ENCODE assay signal across 8 cellular contexts in the genomic region with DNA sequence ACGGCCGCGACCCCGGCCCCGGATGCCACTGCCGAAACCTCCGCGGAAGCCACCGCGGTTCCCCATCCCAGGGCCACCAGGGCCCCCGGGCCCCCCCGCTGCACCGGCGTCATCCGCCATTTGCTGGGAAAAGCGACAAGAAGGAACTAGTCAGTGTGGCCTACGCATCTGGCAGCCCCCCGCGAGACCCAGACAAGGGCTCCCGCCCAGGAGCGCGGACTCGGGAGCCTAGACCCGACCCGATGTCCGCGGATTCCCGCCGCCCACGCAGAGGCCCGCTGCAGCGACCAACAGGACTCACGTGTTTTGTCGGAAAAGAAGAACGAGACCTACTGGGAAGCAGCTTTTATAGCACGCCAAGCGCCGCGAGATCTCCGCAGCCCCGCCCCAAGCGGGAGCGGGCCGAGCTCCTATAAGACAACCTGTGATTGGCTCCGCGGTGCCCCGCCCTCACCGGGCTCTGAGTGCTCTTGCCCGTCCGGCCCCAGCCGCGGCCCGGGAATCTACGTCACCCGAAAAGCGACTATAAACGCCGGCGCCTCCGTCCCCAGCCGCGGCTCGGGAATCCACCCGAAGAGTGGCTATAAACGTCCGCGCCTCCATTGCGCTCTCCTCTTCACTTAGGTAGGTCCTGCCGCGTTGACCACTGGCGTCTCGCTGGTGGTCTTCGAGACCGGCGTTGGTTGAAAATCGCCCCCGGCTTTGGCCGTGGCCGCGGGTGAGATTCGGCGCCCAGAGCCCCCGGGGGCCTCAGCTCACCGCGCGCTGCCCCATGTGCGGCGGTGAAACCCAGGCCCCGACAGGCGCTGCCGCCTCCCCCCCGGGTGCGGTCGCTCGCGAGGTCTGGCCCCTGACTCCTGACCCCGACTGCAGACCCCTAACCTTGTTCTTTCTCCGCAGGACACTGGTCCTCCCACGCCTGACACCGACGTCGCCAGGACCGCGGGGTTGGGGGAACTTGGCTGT. TPM values are rescaled to one million over a fixed set of nuclear protein-coding genes. Genes with fewer than 3 reads are reported as not detected.
DNase-seq lines count a peak whose midpoint lies in the region; ATAC-seq and TF ChIP-seq lines count a peak whose summit lies in the region.

A gene (minus strand): TSS at position 321 of the 966 bp plus-strand sequence. CDS start 201 bp downstream, at position 120.

- H3K27me3 ChIP-seq in SK-N-SH (ENCODE audit: insufficient read depth) (no peaks in the 10 kb centered on the region), gastroesophageal sphincter (no peaks in the 10 kb centered on the region), suprapubic skin (no peaks in the 10 kb centered on the region)

- H3K4me3 ChIP-seq in SK-N-SH (ENCODE audit: low read depth in 2 of 2, low read length in 1 of 2) (peak within 1 kb of the TSS; percentile 86 to 98), gastroesophageal sphincter (peak within 1 kb of the TSS; percentile 50 to 93), suprapubic skin (peak within 1 kb of the TSS; percentile 98)

- no peak within 1 kb of the TSS; the same call in 1 of the 2 replicates for H2AFZ ChIP-seq in SK-N-SH (ENCODE audit: low read depth)

- H3K79me2 ChIP-seq in SK-N-SH (ENCODE audit: insufficient read depth), result peaks cover 68% of the 10 kb centered on the region

- WGBS in SK-N-SH (ENCODE audit: low lambda C conversion rate), result under 1% methylated on average over 31 of the region's 104 CpGs
- WGBS in gastroesophageal sphincter (ENCODE audit: low coverage in 1 of 2), 2 donors, result 0% methylated on average over 24 of the region's 104 CpGs; no CpG with 5 or more reads in 1 of the 2 donors
- WGBS in suprapubic skin, result 0% methylated on average over 34 of the region's 104 CpGs

- CTCF ChIA-PET in SK-N-SH (lab: Yijun Ruan, JAX), result interaction anchor here (0.6 to 2.8 kb wide), 7 partner anchors 10 to 176 kb away, joined by 3 to 12 read pairs (median 4); no protein-coding TSS in a partner anchor

- TF ChIP-seq EP300 in SK-N-SH (IDR thresholded peaks at IDR 0.05; ENCODE audit: borderline replicate concordance in 1 of 2, low read depth in 1 of 2, low read length in 1 of 2), result peak; percentile 16 to 27; a peak in 1 of 4 replicates
- no peak for TF ChIP-seq EP300 in gastroesophageal sphincter (IDR thresholded peaks at IDR 0.05)
- no peak for TF ChIP-seq EP300 in suprapubic skin (IDR thresholded peaks at IDR 0.05)

- no peaks in the 10 kb centered on the region for H3K9me2 ChIP-seq in SK-N-SH

- no peaks in the 10 kb centered on the region for H3K9me3 ChIP-seq in SK-N-SH
- H3K9me3 ChIP-seq in gastroesophageal sphincter, result no peaks in the 10 kb centered on the region
- no peaks in the 10 kb centered on the region for H3K9me3 ChIP-seq in suprapubic skin

- POLR2A ChIA-PET in SK-N-SH (lab: Yijun Ruan, JAX), result interaction anchor here (0.6 to 2.0 kb wide), 36 partner anchors 10 to 544 kb away, joined by 3 to 17 read pairs (median 4); a partner anchor contains a TSS

- peaks cover 38% of the 10 kb centered on the region for H4K20me1 ChIP-seq in SK-N-SH (ENCODE audit: insufficient read depth)

- peak within 1 kb of the TSS; percentile 92 for H3K9ac ChIP-seq in SK-N-SH

- H3K4me1 ChIP-seq in SK-N-SH (ENCODE audit: control insufficient read depth in 1 of 2, insufficient read depth in 2 of 2, low read depth in 1 of 2, low read length in 1 of 2), result peaks cover 0 to 41% of the 10 kb centered on the region in 2 experiments; a peak in 1 of 4 replicates
- H3K4me1 ChIP-seq in gastroesophageal sphincter, result peaks cover 0 to 54% (median 21%) of the 10 kb centered on the region in 3 donors
- H3K4me1 ChIP-seq in suprapubic skin, result peaks cover 46% of the 10 kb centered on the region

- H3K27ac ChIP-seq in SK-N-SH (ENCODE audit: low read depth in 2 of 2, low read length in 1 of 2), result peak within 1 kb of the TSS; percentile 76 to 90
- peak within 1 kb of the TSS; percentile 85 to 99 (median 98) for H3K27ac ChIP-seq in gastroesophageal sphincter
- peak within 1 kb of the TSS; percentile 96 for H3K27ac ChIP-seq in suprapubic skin

- TF ChIP-seq RAD21 in SK-N-SH (IDR thresholded peaks at IDR 0.05; ENCODE audit: low read length), result no peak

- DNase-seq in GM04503 (ENCODE audit: low read depth), result peak; percentile 84
- DNase-seq in NCI-H1048 (lab: John Stamatoyannopoulos, UW), result peak; percentile 72
- DNase-seq in SK-N-SH, result peak; percentile 100
- DNase-seq in activated naive CD4-positive, alpha-beta T cell treated with anti-CD3 and anti-CD28 coated beads, Interleukin-2, amount 50 U/mL, for 16 hours, result peak; percentile 100
- peak; percentile 48 to 100 (median 97) for DNase-seq in nucleus accumbens (lab: John Stamatoyannopoulos, UW)
- DNase-seq in suprapubic skin (ENCODE audit: low spot score in 2 of 2), result peak; percentile 99 to 100

- peak; percentile 71 for ATAC-seq in HG02571 (IDR thresholded peaks at IDR 0.05; ENCODE audit: unreplicated experiment)
- peak; percentile 99 for ATAC-seq in gastroesophageal sphincter

- H3F3A ChIP-seq in SK-N-SH (replicated peaks; ENCODE audit: insufficient read depth), result peaks cover 36% of the 10 kb centered on the region

- TF ChIP-seq CTCF in SK-N-SH (IDR thresholded peaks at IDR 0.05) (0 out of 2 replicates have a peak, but pooled peaks have one; percentile 5), gastroesophageal sphincter (IDR thresholded peaks at IDR 0.05) (peak in 1 of 4 experiments; percentile 32), suprapubic skin (IDR thresholded peaks at IDR 0.05) (no peak)

- peaks cover 19 to 24% of the 10 kb centered on the region in 2 experiments for H3K36me3 ChIP-seq in SK-N-SH (replicated peaks in 1 of 2; ENCODE audit: control insufficient read depth in 1 of 2, insufficient read depth in 2 of 2, low read length in 1 of 2)
- H3K36me3 ChIP-seq in gastroesophageal sphincter, result peaks cover 0 to 27% of the 10 kb centered on the region in 2 donors
- H3K36me3 ChIP-seq in suprapubic skin, result peaks cover 23% of the 10 kb centered on the region

- H3K4me2 ChIP-seq in SK-N-SH, result peak within 1 kb of the TSS; percentile 98

- peak; percentile 98 to 99 for TF ChIP-seq POLR2A in gastroesophageal sphincter (IDR thresholded peaks at IDR 0.05)
- peak; percentile 93 to 94 for TF ChIP-seq POLR2A in suprapubic skin (IDR thresholded peaks at IDR 0.05)

TF ChIP-seq in SK-N-SH, 30 proteins besides CTCF, POLR2A, EP300 and RAD21 (continues in another document):
- TF ChIP-seq CHD2 (IDR thresholded peaks at IDR 0.05; ENCODE audit: low read length, partially characterized antibody), result peak; percentile 99
- TF ChIP-seq YY1 (IDR thresholded peaks at IDR 0.05; ENCODE audit: low read depth), result peak; percentile 77
- TF ChIP-seq, protein P1, sequence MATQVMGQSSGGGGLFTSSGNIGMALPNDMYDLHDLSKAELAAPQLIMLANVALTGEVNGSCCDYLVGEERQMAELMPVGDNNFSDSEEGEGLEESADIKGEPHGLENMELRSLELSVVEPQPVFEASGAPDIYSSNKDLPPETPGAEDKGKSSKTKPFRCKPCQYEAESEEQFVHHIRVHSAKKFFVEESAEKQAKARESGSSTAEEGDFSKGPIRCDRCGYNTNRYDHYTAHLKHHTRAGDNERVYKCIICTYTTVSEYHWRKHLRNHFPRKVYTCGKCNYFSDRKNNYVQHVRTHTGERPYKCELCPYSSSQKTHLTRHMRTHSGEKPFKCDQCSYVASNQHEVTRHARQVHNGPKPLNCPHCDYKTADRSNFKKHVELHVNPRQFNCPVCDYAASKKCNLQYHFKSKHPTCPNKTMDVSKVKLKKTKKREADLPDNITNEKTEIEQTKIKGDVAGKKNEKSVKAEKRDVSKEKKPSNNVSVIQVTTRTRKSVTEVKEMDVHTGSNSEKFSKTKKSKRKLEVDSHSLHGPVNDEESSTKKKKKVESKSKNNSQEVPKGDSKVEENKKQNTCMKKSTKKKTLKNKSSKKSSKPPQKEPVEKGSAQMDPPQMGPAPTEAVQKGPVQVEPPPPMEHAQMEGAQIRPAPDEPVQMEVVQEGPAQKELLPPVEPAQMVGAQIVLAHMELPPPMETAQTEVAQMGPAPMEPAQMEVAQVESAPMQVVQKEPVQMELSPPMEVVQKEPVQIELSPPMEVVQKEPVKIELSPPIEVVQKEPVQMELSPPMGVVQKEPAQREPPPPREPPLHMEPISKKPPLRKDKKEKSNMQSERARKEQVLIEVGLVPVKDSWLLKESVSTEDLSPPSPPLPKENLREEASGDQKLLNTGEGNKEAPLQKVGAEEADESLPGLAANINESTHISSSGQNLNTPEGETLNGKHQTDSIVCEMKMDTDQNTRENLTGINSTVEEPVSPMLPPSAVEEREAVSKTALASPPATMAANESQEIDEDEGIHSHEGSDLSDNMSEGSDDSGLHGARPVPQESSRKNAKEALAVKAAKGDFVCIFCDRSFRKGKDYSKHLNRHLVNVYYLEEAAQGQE (IDR thresholded peaks at IDR 0.05; ENCODE audit: low read depth, low read length), result peak; percentile 79
- peak; percentile 98; the same call in 1 of the 2 replicates for TF ChIP-seq SIN3A (IDR thresholded peaks at IDR 0.05; ENCODE audit: borderline replicate concordance, low read depth, low read length)
- TF ChIP-seq, protein P2, sequence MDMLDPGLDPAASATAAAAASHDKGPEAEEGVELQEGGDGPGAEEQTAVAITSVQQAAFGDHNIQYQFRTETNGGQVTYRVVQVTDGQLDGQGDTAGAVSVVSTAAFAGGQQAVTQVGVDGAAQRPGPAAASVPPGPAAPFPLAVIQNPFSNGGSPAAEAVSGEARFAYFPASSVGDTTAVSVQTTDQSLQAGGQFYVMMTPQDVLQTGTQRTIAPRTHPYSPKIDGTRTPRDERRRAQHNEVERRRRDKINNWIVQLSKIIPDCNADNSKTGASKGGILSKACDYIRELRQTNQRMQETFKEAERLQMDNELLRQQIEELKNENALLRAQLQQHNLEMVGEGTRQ (IDR thresholded peaks at IDR 0.05; ENCODE audit: borderline replicate concordance, low read depth, low read length), result no peak
- TF ChIP-seq JUND (IDR thresholded peaks at IDR 0.05), result no peak
- TF ChIP-seq, protein P3, sequence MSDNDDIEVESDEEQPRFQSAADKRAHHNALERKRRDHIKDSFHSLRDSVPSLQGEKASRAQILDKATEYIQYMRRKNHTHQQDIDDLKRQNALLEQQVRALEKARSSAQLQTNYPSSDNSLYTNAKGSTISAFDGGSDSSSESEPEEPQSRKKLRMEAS (IDR thresholded peaks at IDR 0.05; ENCODE audit: low read depth), result peak; percentile 98

RNA-seq across cellular contexts. Expression of the gene that starts here (rescaled TPM):
- polyA plus RNA-seq in SK-N-SH (2012; rRNA removed), result 4,622 and 6,384 TPM in 2 replicates
- 3,333 and 4,601 TPM in 2 replicates for polyA plus RNA-seq in SK-N-SH (2012; cell fraction: cytosol; rRNA removed)
- polyA plus RNA-seq in SK-N-SH (2012; cell fraction: nucleus; rRNA removed), result 1,948 and 2,502 TPM in 2 replicates
- total RNA-seq in gastroesophageal sphincter (1,000 to 10,000 TPM in 3 of 4 donors, 100 to 1,000 TPM in 1; 899 to 1,585 (median 1,295) TPM), suprapubic skin (1,000 to 10,000 TPM; 3,268 to 4,213 (median 3,625) TPM)

Comparison
In these comparisons a context has a peak if more than half of its experiments do, and no peak if none do; other contexts are left out.
1. Peak in every context shown above with its lines: DNase-seq, ATAC-seq, H3K4me3 ChIP-seq and H3K27ac ChIP-seq.